Comparison of ENCODE assay signal across 18 cellular contexts in genomic region chr2:200219400-200220113, GRCh38.
DNase-seq lines count a peak whose midpoint lies in the region; ATAC-seq, FAIRE-seq and TF ChIP-seq lines count a peak whose summit lies in the region.
"Had no signal": no experiment of that assay in that cellular context is flagged by ENCODE, and none has a peak within 500 bp of the region (broad histone marks: within the 10 kb centered on the region; RNA-seq: fewer than 3 reads in every experiment).

No MANE protein-coding gene starts in this region.

- peak overlapping the region; percentile 77 for H2BK20ac ChIP-seq in IMR-90 (ENCODE audit: low read depth, low read length)

- H4K5ac ChIP-seq in IMR-90 (ENCODE audit: low read depth, low read length): peak overlapping the region; percentile 72; the same call in 1 of the 2 replicates

- H3K23ac ChIP-seq in IMR-90 (ENCODE audit: low read depth, low read length): peak overlapping the region; percentile 22; the same call in 1 of the 2 replicates

- H3K9me1 ChIP-seq in IMR-90 (ENCODE audit: insufficient read depth, low read length): no peaks in the 10 kb centered on the region; the same call in 1 of the 2 replicates

- no peak overlapping the region for H3K4me3 Mint-ChIP-seq in endothelial cell (ENCODE audit: unreplicated experiment)
- H3K4me3 Mint-ChIP-seq: CD4-positive, CD25-positive, alpha-beta regulatory T cell; mesothelial cell of epicardium had no signal

- H3K36me3 Mint-ChIP-seq in endothelial cell (ENCODE audit: low read depth, unreplicated experiment): no peaks in the 10 kb centered on the region
- H3K36me3 Mint-ChIP-seq: CD4-positive, CD25-positive, alpha-beta regulatory T cell; mesothelial cell of epicardium; type B pancreatic cell had no signal

- no peaks in the 10 kb centered on the region for H3K9me3 Mint-ChIP-seq in endothelial cell (ENCODE audit: unreplicated experiment)
- H3K9me3 Mint-ChIP-seq: mesothelial cell of epicardium had no signal

- in situ Hi-C loops in IMR-90 (cut with MboI; ENCODE audit: low sequenced_read_pairs): no loop called here

- 0 out of 2 replicates have a peak, but pooled peaks cover 4% of the 10 kb centered on the region for H3F3A ChIP-seq in PC-9 (ENCODE audit: insufficient read depth, low read depth)

- no peak overlapping the region for H2AFZ ChIP-seq in IMR-90 (replicated peaks; ENCODE audit: low read length, poor library complexity)
- 0 out of 2 replicates have a peak overlapping the region, but pooled peaks have one; percentile 20 for H2AFZ ChIP-seq in PC-9

- WGBS in IMR-90 (ENCODE audit: extremely low coverage in 2 of 2, insufficient read length in 1 of 2), 2 experiments: no CpG with 5 or more reads among the region's 3 CpGs
- 76 to 85% methylated on average over 3 of the region's 3 CpGs for WGBS in heart right ventricle, 2 donors

- ATAC-seq in IMR-90 (ENCODE audit: low read depth): peak; percentile 48; the same call in 1 of the 2 replicates
- ATAC-seq in heart right ventricle: no peak
- no peak for ATAC-seq in HG03025 (IDR thresholded peaks at IDR 0.05; ENCODE audit: low FRiP score, unreplicated experiment)

- peaks cover 5% of the 10 kb centered on the region for H3K4me1 Mint-ChIP-seq in endothelial cell (ENCODE audit: unreplicated experiment)
- H3K4me1 Mint-ChIP-seq: CD4-positive, CD25-positive, alpha-beta regulatory T cell had no signal

- H3K79me2 ChIP-seq in PC-9 (ENCODE audit: low read depth): no peaks in the 10 kb centered on the region

- H3K4me2 ChIP-seq in IMR-90 (ENCODE audit: low read depth, low read length): no peak overlapping the region
- H3K4me2 ChIP-seq in PC-9: no peak overlapping the region

- H2AK5ac ChIP-seq in IMR-90 (ENCODE audit: low read depth, low read length): no peak overlapping the region

- TF ChIP-seq RAD21 in IMR-90 (IDR thresholded peaks at IDR 0.05; ENCODE audit: low read length): no peak

- H2AK9ac ChIP-seq in IMR-90 (replicated peaks; ENCODE audit: low read depth, low read length, poor library complexity): no peak overlapping the region

- H3K79me1 ChIP-seq in IMR-90 (ENCODE audit: low read depth in 1 of 2, low read length in 2 of 2): no peaks in the 10 kb centered on the region

- no peak overlapping the region for H2BK5ac ChIP-seq in IMR-90 (ENCODE audit: low read depth, low read length, poor library complexity, severe bottlenecking)

- no peaks in the 10 kb centered on the region for H3K9me2 ChIP-seq in PC-9 (ENCODE audit: insufficient read depth)

- BruUV-seq in IMR-90 (replicated peaks; lab: Mats Ljungman, UMichigan) (no TSS peak), PC-9 (replicated peaks; lab: Mats Ljungman, UMichigan) (no TSS peak)

- DNase-seq in COLO668 (lab: John Stamatoyannopoulos, UW; ENCODE audit: unreplicated experiment) (peak; percentile 17), IMR-90 (peak; percentile 33), PC-9 (no peak), heart right ventricle (no peak), endothelial cell (ENCODE audit: low spot score) (no peak), NCI-H146 (lab: John Stamatoyannopoulos, UW) (no peak)
- DNase-seq: ACHN; activated CD4-positive, CD25-positive, alpha-beta regulatory T cell; CD4-positive, CD25-positive, alpha-beta regulatory T cell; hypothalamus; MV-4-11; NCI-H226; stimulated activated CD4-positive, alpha-beta T cell treated with anti-CD3 and anti-CD28 coated beads, Interleukin-15, amount 100 ng/mL, for 24 hours; stimulated activated naive CD4-positive, alpha-beta T cell had no signal

- H3K4me3 ChIP-seq in IMR-90 (ENCODE audit: insufficient read depth, low read depth, low read length): no peak overlapping the region
- H3K4me3 ChIP-seq in PC-9: no peak overlapping the region
- no peak overlapping the region for H3K4me3 ChIP-seq in heart right ventricle

- no peak overlapping the region for H3K27ac Mint-ChIP-seq in endothelial cell (ENCODE audit: unreplicated experiment)
- H3K27ac Mint-ChIP-seq: CD4-positive, CD25-positive, alpha-beta regulatory T cell; mesothelial cell of epicardium had no signal

- peaks cover 5% of the 10 kb centered on the region for H3K4me1 ChIP-seq in IMR-90 (ENCODE audit: control insufficient read depth, insufficient read depth, low read length)
- peaks cover 10% of the 10 kb centered on the region for H3K4me1 ChIP-seq in PC-9 (replicated peaks; ENCODE audit: insufficient read depth)
- peaks cover 0 to 15% (median 0%) of the 10 kb centered on the region in 9 donors for H3K4me1 ChIP-seq in heart right ventricle

- no peak overlapping the region for H3K14ac ChIP-seq in IMR-90 (replicated peaks; ENCODE audit: low read depth, low read length)

- H3K27me3 Mint-ChIP-seq in endothelial cell (ENCODE audit: unreplicated experiment): no peaks in the 10 kb centered on the region
- H3K27me3 Mint-ChIP-seq: type B pancreatic cell had no signal

- no peaks in the 10 kb centered on the region for H3K27me3 ChIP-seq in IMR-90 (ENCODE audit: control insufficient read depth, insufficient read depth, low read length)
- no peaks in the 10 kb centered on the region for H3K27me3 ChIP-seq in PC-9 (ENCODE audit: insufficient read depth, low read depth)
- H3K27me3 ChIP-seq in heart right ventricle: no peaks in the 10 kb centered on the region

- CTCF ChIA-PET in IMR-90 (lab: Yijun Ruan, JAX): no interaction called here
- CTCF ChIA-PET in PC-9 (lab: Charles Lee): no interaction called here

- peak overlapping the region; percentile 20; the same call in 1 of the 2 replicates for H2BK120ac ChIP-seq in IMR-90 (ENCODE audit: low read depth, low read length)

- TF ChIP-seq POLR2A in IMR-90 (IDR thresholded peaks at IDR 0.05; ENCODE audit: low read depth, low read length): no peak

- H3K27ac ChIP-seq in IMR-90 (ENCODE audit: insufficient read depth, low read length): no peak overlapping the region
- no peak overlapping the region for H3K27ac ChIP-seq in PC-9
- H3K27ac ChIP-seq in heart right ventricle: no peak overlapping the region

- no peak overlapping the region for H3K56ac ChIP-seq in IMR-90 (ENCODE audit: extremely low read depth, insufficient read depth, low read length)

- no peak overlapping the region; the same call in 1 of the 2 replicates for H3K4ac ChIP-seq in IMR-90 (ENCODE audit: low read depth, low read length)

- H3K36me3 ChIP-seq in IMR-90 (ENCODE audit: control insufficient read depth, insufficient read depth, low read length) (no peaks in the 10 kb centered on the region), PC-9 (ENCODE audit: low read depth) (no peaks in the 10 kb centered on the region), heart right ventricle (no peaks in the 10 kb centered on the region)

- H4K20me1 ChIP-seq in IMR-90 (ENCODE audit: insufficient read depth, low read length) (no peaks in the 10 kb centered on the region), PC-9 (ENCODE audit: insufficient read depth) (no peaks in the 10 kb centered on the region)

- TF ChIP-seq CTCF in IMR-90 (conservative IDR thresholded peaks at IDR 0.05; ENCODE audit: low read depth, low read length): no peak
- no peak for TF ChIP-seq CTCF in PC-9 (conservative IDR thresholded peaks at IDR 0.05)
- no peak for TF ChIP-seq CTCF in heart right ventricle (IDR thresholded peaks at IDR 0.05)
- no peak for TF ChIP-seq CTCF in endothelial cell (IDR thresholded peaks at IDR 0.05; ENCODE audit: unreplicated experiment)

- H3K18ac ChIP-seq in IMR-90 (ENCODE audit: low read depth, low read length): peak overlapping the region; percentile 82

- H3K9me3 ChIP-seq in IMR-90 (ENCODE audit: control insufficient read depth, insufficient read depth, low read length): no peaks in the 10 kb centered on the region
- H3K9me3 ChIP-seq in PC-9 (ENCODE audit: insufficient read depth, low read depth): no peaks in the 10 kb centered on the region
- H3K9me3 ChIP-seq in heart right ventricle: no peaks in the 10 kb centered on the region

- H2BK15ac ChIP-seq in IMR-90 (ENCODE audit: low read depth, low read length): no peak overlapping the region

- intact Hi-C loops in IMR-90 (cut with micrococcal nuclease) (no loop called here), PC-9 (cut with micrococcal nuclease; ENCODE audit: unreplicated experiment) (no loop called here), heart right ventricle (cut with DNase I) (no loop called here)

- POLR2A ChIA-PET in IMR-90 (lab: Charles Lee; ENCODE audit: unreplicated experiment) (no interaction called here), PC-9 (lab: Charles Lee; ENCODE audit: unreplicated experiment) (no interaction called here)

- no peak overlapping the region for H4K91ac ChIP-seq in IMR-90 (ENCODE audit: insufficient read depth, low read depth, low read length)

- H3K9ac ChIP-seq in IMR-90 (ENCODE audit: low read depth, low read length): no peak overlapping the region

- dilution Hi-C loops in IMR-90 (cut with HindIII; ENCODE audit: low sequenced_read_pairs, unreplicated experiment): no loop called here

- peak overlapping the region in 1 of 2 experiments; percentile 41; a peak in 1 of 4 replicates for H4K8ac ChIP-seq in IMR-90 (ENCODE audit: low read depth in 2 of 2, low read length in 2 of 2)

- peak; percentile 98 for FAIRE-seq in islet of Langerhans (lab: Jason Lieb, UNC)

TF ChIP-seq in IMR-90, 13 proteins besides CTCF, POLR2A, EP300 and RAD21:
- TF ChIP-seq MAFK (IDR thresholded peaks at IDR 0.05; ENCODE audit: low read depth, low read length) (peak; percentile 87), NFE2L2 (IDR thresholded peaks at IDR 0.05; ENCODE audit: low read depth, low read length) (no peak), FOS (IDR thresholded peaks at IDR 0.05; ENCODE audit: low read depth, low read length) (no peak), MAZ (IDR thresholded peaks at IDR 0.05; ENCODE audit: borderline replicate concordance, low read depth, low read length) (no peak)

Comparison
In these comparisons a context has a peak if more than half of its experiments do, and no peak if none do; other contexts are left out.
1. DNase-seq: peak in COLO668 (single experiment) and IMR-90 (single experiment); none in PC-9 (0 of 2), heart right ventricle (0 of 2), endothelial cell (single experiment) and NCI-H146 (single experiment).